Comparison of ENCODE assay signal across 1 cellular context in genomic region chr17:77453613-77454559, GRCh38.
TF ChIP-seq lines count a peak whose summit lies in the region.

No MANE protein-coding gene starts in this region.

TF ChIP-seq in HepG2, 621 proteins besides CTCF, POLR2A, EP300 and RAD21 (continued from another document and continues in another):
- TF ChIP-seq LCORL (IDR thresholded peaks at IDR 0.05) (no peak), LCORL (CRISPR knock-in tag; IDR thresholded peaks at IDR 0.05) (peak; percentile 35; the same call in 1 of the 2 replicates), ZNF790 (CRISPR knock-in tag; IDR thresholded peaks at IDR 0.05; ENCODE audit: borderline replicate concordance) (peak; percentile 44; the same call in 1 of the 2 replicates), CBFB (CRISPR knock-in tag; IDR thresholded peaks at IDR 0.05) (peak; percentile 66), ZFP91 (CRISPR knock-in tag; IDR thresholded peaks at IDR 0.05; ENCODE audit: borderline replicate concordance) (peak; percentile 99), AKNA (CRISPR knock-in tag; IDR thresholded peaks at IDR 0.05; ENCODE audit: borderline replicate concordance) (no peak), HIC2 (CRISPR knock-in tag; IDR thresholded peaks at IDR 0.05; ENCODE audit: low read depth) (peak; percentile 91), PAX8 (CRISPR knock-in tag; IDR thresholded peaks at IDR 0.05; ENCODE audit: borderline replicate concordance) (no peak), CENPBD1 (CRISPR knock-in tag; IDR thresholded peaks at IDR 0.05; ENCODE audit: borderline replicate concordance, low read depth) (0 out of 2 replicates have a peak, but pooled peaks have one; percentile 57), DMTF1 (CRISPR knock-in tag; IDR thresholded peaks at IDR 0.05) (0 out of 2 replicates have a peak, but pooled peaks have one; percentile 41), TFAP4 (IDR thresholded peaks at IDR 0.05; ENCODE audit: borderline replicate concordance, low read depth) (peak; percentile 49; the same call in 1 of the 2 replicates), ZNF232 (CRISPR knock-in tag; IDR thresholded peaks at IDR 0.05; ENCODE audit: borderline replicate concordance) (no peak), ZKSCAN8 (CRISPR knock-in tag; IDR thresholded peaks at IDR 0.05; ENCODE audit: borderline replicate concordance) (peak; percentile 80; the same call in 1 of the 2 replicates), TEAD3 (CRISPR knock-in tag; optimal IDR thresholded peaks at IDR 0.05; ENCODE audit: borderline replicate concordance) (peak; percentile 60), TOE1 (CRISPR knock-in tag; IDR thresholded peaks at IDR 0.05) (peak; percentile 53; the same call in 1 of the 2 replicates), CERS6 (CRISPR knock-in tag; IDR thresholded peaks at IDR 0.05) (no peak), RNF219 (CRISPR knock-in tag; IDR thresholded peaks at IDR 0.05) (peak; percentile 66; the same call in 1 of the 2 replicates), ARHGAP35 (CRISPR knock-in tag; IDR thresholded peaks at IDR 0.05; ENCODE audit: borderline replicate concordance) (no peak), BCL6 (CRISPR knock-in tag; IDR thresholded peaks at IDR 0.05) (peak; percentile 69), SRSF4 (IDR thresholded peaks at IDR 0.05; ENCODE audit: low read depth, low read length, poor library complexity, severe bottlenecking) (no peak), ZNF83 (CRISPR knock-in tag; IDR thresholded peaks at IDR 0.05; ENCODE audit: borderline replicate concordance) (no peak), PRDM15 (CRISPR knock-in tag; IDR thresholded peaks at IDR 0.05) (peak; percentile 30), PAXIP1 (CRISPR knock-in tag; conservative IDR thresholded peaks at IDR 0.05) (peak; percentile 95), ZNF136 (CRISPR knock-in tag; IDR thresholded peaks at IDR 0.05; ENCODE audit: low read depth) (0 out of 2 replicates have a peak, but pooled peaks have one; percentile 7), FOSL2 (CRISPR knock-in tag; IDR thresholded peaks at IDR 0.05) (peak; percentile 69; the same call in 1 of the 2 replicates), RXRB (CRISPR knock-in tag; IDR thresholded peaks at IDR 0.05; ENCODE audit: borderline replicate concordance) (peak; percentile 82), ZBTB7A (CRISPR knock-in tag; IDR thresholded peaks at IDR 0.05) (no peak; the same call in 1 of the 2 replicates)
